In genomic region chr20:34415079-34415478, GRCh38 we compare ENCODE assay signal across 8 cellular contexts. TPM values are rescaled to one million over a fixed set of nuclear protein-coding genes. Genes with fewer than 3 reads are reported as not detected.
DNase-seq lines count a peak whose midpoint lies in the region; ATAC-seq and TF ChIP-seq lines count a peak whose summit lies in the region.

No MANE protein-coding gene starts in this region.

- CTCF ChIA-PET in activated CD8-positive, alpha-beta memory T cell treated with anti-CD3 and anti-CD28 coated beads, Interleukin-2, amount 10 ng/mL, durations not matched to agents 7 days and 5 days (lab: Charles Lee): interaction anchor here (1.1 kb wide), 1 partner anchor 103 kb away, joined by 7 read pairs; no protein-coding TSS in a partner anchor

- H3K27me3 Mint-ChIP-seq in activated CD8-positive, alpha-beta memory T cell treated with anti-CD3 and anti-CD28 coated beads, Interleukin-2, amount 10 ng/mL, durations not matched to agents 7 days and 5 days: no peaks in the 10 kb centered on the region
- H3K27me3 Mint-ChIP-seq in activated T-helper 2 cell treated with anti-CD3 and anti-CD28 coated beads, Interferon-gamma antibody, Interleukin-2, Interleukin-4, amounts not matched to agents 10 μg/mL and 5 μg/mL and 100 μg/mL, durations not matched to agents 14 hours and 24 hours and 36 hours (ENCODE audit: low read depth): no peaks in the 10 kb centered on the region

- H3K27me3 ChIP-seq in gastrocnemius medialis: no peaks in the 10 kb centered on the region

- intact Hi-C loops in activated T-helper 2 cell treated with anti-CD3 and anti-CD28 coated beads, Interferon-gamma antibody, Interleukin-2, Interleukin-4, amounts not matched to agents 10 μg/mL and 5 μg/mL and 100 μg/mL, durations not matched to agents 14 hours and 24 hours and 36 hours (cut with micrococcal nuclease): no loop called here
- intact Hi-C loops in gastrocnemius medialis (cut with DNase I; ENCODE audit: low total_unique reads): no loop called here
- intact Hi-C loops in posterior cingulate gyrus (cut with DNase I): no loop called here

- peaks cover 21% of the 10 kb centered on the region for H3K36me3 Mint-ChIP-seq in activated CD8-positive, alpha-beta memory T cell treated with anti-CD3 and anti-CD28 coated beads, Interleukin-2, amount 10 ng/mL, durations not matched to agents 7 days and 5 days
- H3K36me3 Mint-ChIP-seq in activated T-helper 2 cell treated with anti-CD3 and anti-CD28 coated beads, Interferon-gamma antibody, Interleukin-2, Interleukin-4, amounts not matched to agents 10 μg/mL and 5 μg/mL and 100 μg/mL, durations not matched to agents 14 hours and 24 hours and 36 hours (ENCODE audit: low read depth): peaks cover 51% of the 10 kb centered on the region

- peaks cover 19% of the 10 kb centered on the region for H3K4me1 Mint-ChIP-seq in activated CD8-positive, alpha-beta memory T cell treated with anti-CD3 and anti-CD28 coated beads, Interleukin-2, amount 10 ng/mL, durations not matched to agents 7 days and 5 days
- H3K4me1 Mint-ChIP-seq in activated T-helper 2 cell treated with anti-CD3 and anti-CD28 coated beads, Interferon-gamma antibody, Interleukin-2, Interleukin-4, amounts not matched to agents 10 μg/mL and 5 μg/mL and 100 μg/mL, durations not matched to agents 14 hours and 24 hours and 36 hours (ENCODE audit: low read depth): peaks cover 15% of the 10 kb centered on the region

- H3K4me3 Mint-ChIP-seq in activated CD8-positive, alpha-beta memory T cell treated with anti-CD3 and anti-CD28 coated beads, Interleukin-2, amount 10 ng/mL, durations not matched to agents 7 days and 5 days: no peak overlapping the region
- no peak overlapping the region for H3K4me3 Mint-ChIP-seq in activated T-helper 2 cell treated with anti-CD3 and anti-CD28 coated beads, Interferon-gamma antibody, Interleukin-2, Interleukin-4, amounts not matched to agents 10 μg/mL and 5 μg/mL and 100 μg/mL, durations not matched to agents 14 hours and 24 hours and 36 hours (ENCODE audit: low read depth)

- no peak for TF ChIP-seq POLR2A in gastrocnemius medialis (IDR thresholded peaks at IDR 0.05)

- peak overlapping the region; percentile 55 to 72 (median 67) for H3K27ac ChIP-seq in gastrocnemius medialis

- no peak for ATAC-seq in activated CD8-positive, alpha-beta memory T cell treated with anti-CD3 and anti-CD28 coated beads, Interleukin-2, amount 10 ng/mL, durations not matched to agents 7 days and 5 days
- ATAC-seq in HG03342 (IDR thresholded peaks at IDR 0.05; ENCODE audit: unreplicated experiment) (peak; percentile 77), gastrocnemius medialis (peak; percentile 90 to 96)

- peak overlapping the region; percentile 29 for H3K27ac Mint-ChIP-seq in activated CD8-positive, alpha-beta memory T cell treated with anti-CD3 and anti-CD28 coated beads, Interleukin-2, amount 10 ng/mL, durations not matched to agents 7 days and 5 days
- peak overlapping the region; percentile 42 for H3K27ac Mint-ChIP-seq in activated T-helper 2 cell treated with anti-CD3 and anti-CD28 coated beads, Interferon-gamma antibody, Interleukin-2, Interleukin-4, amounts not matched to agents 10 μg/mL and 5 μg/mL and 100 μg/mL, durations not matched to agents 14 hours and 24 hours and 36 hours

- H3K4me3 ChIP-seq in gastrocnemius medialis: no peak overlapping the region

- no peak for TF ChIP-seq CTCF in gastrocnemius medialis (IDR thresholded peaks at IDR 0.05 in 4 of 5, conservative IDR thresholded peaks at IDR 0.05 in 1 of 5)

- H3K4me1 ChIP-seq in gastrocnemius medialis: peaks cover 12 to 14% of the 10 kb centered on the region in 2 donors

- peaks cover 0 to 47% of the 10 kb centered on the region in 2 donors for H3K36me3 ChIP-seq in gastrocnemius medialis

- no peaks in the 10 kb centered on the region for H3K9me3 Mint-ChIP-seq in activated CD8-positive, alpha-beta memory T cell treated with anti-CD3 and anti-CD28 coated beads, Interleukin-2, amount 10 ng/mL, durations not matched to agents 7 days and 5 days (ENCODE audit: low read depth)
- no peaks in the 10 kb centered on the region for H3K9me3 Mint-ChIP-seq in activated T-helper 2 cell treated with anti-CD3 and anti-CD28 coated beads, Interferon-gamma antibody, Interleukin-2, Interleukin-4, amounts not matched to agents 10 μg/mL and 5 μg/mL and 100 μg/mL, durations not matched to agents 14 hours and 24 hours and 36 hours

- H3K9me3 ChIP-seq in gastrocnemius medialis: no peaks in the 10 kb centered on the region

- in situ Hi-C loops in gastrocnemius medialis (cut with MboI; ENCODE audit: low sequenced_read_pairs in 4 of 4): no loop called here

- no peak for DNase-seq in activated CD8-positive, alpha-beta memory T cell treated with anti-CD3 and anti-CD28 coated beads, Interleukin-2, amount 10 ng/mL, durations not matched to agents 7 days and 5 days
- DNase-seq in activated CD8-positive, alpha-beta memory T cell treated with anti-CD3 and anti-CD28 coated beads, Interleukin-2, amount 50 U/mL, for 48 hours: no peak
- DNase-seq in activated T-helper 2 cell treated with anti-CD3 and anti-CD28 coated beads, Interferon-gamma antibody, Interleukin-2, Interleukin-4, amounts not matched to agents 10 μg/mL and 5 μg/mL and 100 μg/mL, durations not matched to agents 14 hours and 24 hours and 36 hours (ENCODE audit: low spot score): no peak
- DNase-seq in gastrocnemius medialis (peak; percentile 23 to 34), 8988T (no peak), posterior cingulate gyrus (no peak)
- DNase-seq in effector CD8-positive, alpha-beta T cell (lab: John Stamatoyannopoulos, UW): no peak

RNA-seq across cellular contexts. Expression of gene ITCH, which starts 52.0 kb away (rescaled TPM):
- 10 to 100 TPM; 51.6 to 57.9 TPM for total RNA-seq in activated CD8-positive, alpha-beta memory T cell treated with anti-CD3 and anti-CD28 coated beads, Interleukin-2, amount 10 ng/mL, durations not matched to agents 7 days and 5 days
- total RNA-seq in activated T-helper 2 cell treated with anti-CD3 and anti-CD28 coated beads, Interferon-gamma antibody, Interleukin-2, Interleukin-4, amounts not matched to agents 10 μg/mL and 5 μg/mL and 100 μg/mL, durations not matched to agents 14 hours and 24 hours and 36 hours: 52.5 and 53.0 TPM in 2 replicates
- total RNA-seq in gastrocnemius medialis: 10 to 100 TPM; 32.9 to 55.2 (median 52.0) TPM

Comparison
In these comparisons a context has a peak if more than half of its experiments do, and no peak if none do; other contexts are left out.
1. DNase-seq: peak in gastrocnemius medialis (2 of 2); none in activated CD8-positive, alpha-beta memory T cell treated with anti-CD3 and anti-CD28 coated beads, Interleukin-2, amount 10 ng/mL, durations not matched to agents 7 days and 5 days (single experiment), activated CD8-positive, alpha-beta memory T cell treated with anti-CD3 and anti-CD28 coated beads, Interleukin-2, amount 50 U/mL, for 48 hours (single experiment), activated T-helper 2 cell treated with anti-CD3 and anti-CD28 coated beads, Interferon-gamma antibody, Interleukin-2, Interleukin-4, amounts not matched to agents 10 μg/mL and 5 μg/mL and 100 μg/mL, durations not matched to agents 14 hours and 24 hours and 36 hours (single experiment), effector CD8-positive, alpha-beta T cell (single experiment), 8988T (single experiment) and posterior cingulate gyrus (0 of 10).